ENCODE assay signal across 1 cellular context in genomic region chr16:56193951-56194726, GRCh38.
TF ChIP-seq lines count a peak whose summit lies in the region.

No MANE protein-coding gene starts in this region.

TF ChIP-seq in K562, 482 proteins besides CTCF, POLR2A, EP300 and RAD21 (continued from another document):
- TF ChIP-seq TFAP4 (CRISPR knock-in tag; IDR thresholded peaks at IDR 0.05; ENCODE audit: borderline replicate concordance) (peak; percentile 47; the same call in 1 of the 2 replicates), NFIC (IDR thresholded peaks at IDR 0.05) (no peak), MLLT1 (IDR thresholded peaks at IDR 0.05) (peak in 1 of 2 experiments; percentile 99; a peak in 2 of 4 replicates), EHMT2 (IDR thresholded peaks at IDR 0.05) (peak; percentile 96), MAZ (CRISPR knock-in tag; conservative IDR thresholded peaks at IDR 0.05 in 1 of 2, IDR thresholded peaks at IDR 0.05 in 1 of 2) (peak; percentile 45 to 81; a peak in 3 of 4 replicates), MYNN (IDR thresholded peaks at IDR 0.05) (no peak), MYNN (CRISPR knock-in tag; IDR thresholded peaks at IDR 0.05) (no peak), ZNF165 (CRISPR knock-in tag; IDR thresholded peaks at IDR 0.05; ENCODE audit: borderline replicate concordance) (no peak), PURB (CRISPR knock-in tag; IDR thresholded peaks at IDR 0.05; ENCODE audit: low read depth) (no peak), CREM (IDR thresholded peaks at IDR 0.05; ENCODE audit: low read depth) (peak; percentile 59), GABPB1 (CRISPR knock-in tag; IDR thresholded peaks at IDR 0.05) (no peak), TAF7 (tag; IDR thresholded peaks at IDR 0.05) (no peak), WHSC1 (IDR thresholded peaks at IDR 0.05; ENCODE audit: low read length) (no peak), SMARCA4 (IDR thresholded peaks at IDR 0.05) (no peak), RB1 (IDR thresholded peaks at IDR 0.05; ENCODE audit: low read depth) (no peak), TBP (optimal IDR thresholded peaks at IDR 0.05; ENCODE audit: low read depth, low read length) (no peak), ZNF224 (CRISPR knock-in tag; IDR thresholded peaks at IDR 0.05) (0 out of 2 replicates have a peak, but pooled peaks have one; percentile 37), CBX1 (IDR thresholded peaks at IDR 0.05; ENCODE audit: low read depth) (peak; percentile 94), GATAD2A (IDR thresholded peaks at IDR 0.05) (peak; percentile 100), CXXC5 (CRISPR knock-in tag; IDR thresholded peaks at IDR 0.05) (peak; percentile 27; the same call in 1 of the 2 replicates), SIRT6 (IDR thresholded peaks at IDR 0.05; ENCODE audit: low read depth, low read length) (no peak), ZNF696 (CRISPR knock-in tag; conservative IDR thresholded peaks at IDR 0.05) (no peak), L3MBTL2 (IDR thresholded peaks at IDR 0.05) (peak; percentile 35; the same call in 1 of the 2 replicates)
- TF ChIP-seq, protein P1, sequence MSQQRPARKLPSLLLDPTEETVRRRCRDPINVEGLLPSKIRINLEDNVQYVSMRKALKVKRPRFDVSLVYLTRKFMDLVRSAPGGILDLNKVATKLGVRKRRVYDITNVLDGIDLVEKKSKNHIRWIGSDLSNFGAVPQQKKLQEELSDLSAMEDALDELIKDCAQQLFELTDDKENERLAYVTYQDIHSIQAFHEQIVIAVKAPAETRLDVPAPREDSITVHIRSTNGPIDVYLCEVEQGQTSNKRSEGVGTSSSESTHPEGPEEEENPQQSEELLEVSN (IDR thresholded peaks at IDR 0.05; ENCODE audit: borderline replicate concordance in 1 of 2, extremely low read depth in 1 of 2, insufficient read depth in 1 of 2, insufficient read length in 1 of 2, low read depth in 1 of 2, low read length in 1 of 2, poor library complexity in 1 of 2, severe bottlenecking in 1 of 2), result peak in 1 of 2 experiments; percentile 7
- TF ChIP-seq, protein P2, sequence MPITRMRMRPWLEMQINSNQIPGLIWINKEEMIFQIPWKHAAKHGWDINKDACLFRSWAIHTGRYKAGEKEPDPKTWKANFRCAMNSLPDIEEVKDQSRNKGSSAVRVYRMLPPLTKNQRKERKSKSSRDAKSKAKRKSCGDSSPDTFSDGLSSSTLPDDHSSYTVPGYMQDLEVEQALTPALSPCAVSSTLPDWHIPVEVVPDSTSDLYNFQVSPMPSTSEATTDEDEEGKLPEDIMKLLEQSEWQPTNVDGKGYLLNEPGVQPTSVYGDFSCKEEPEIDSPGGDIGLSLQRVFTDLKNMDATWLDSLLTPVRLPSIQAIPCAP (CRISPR knock-in tag; IDR thresholded peaks at IDR 0.05; ENCODE audit: borderline replicate concordance), result no peak
TF ChIP-seq in K562: peak in this region for 28.
